In genomic region chr7:144513332-144513731, GRCh38 we compare ENCODE assay signal across 8 cellular contexts.
DNase-seq lines count a peak whose midpoint lies in the region; ATAC-seq, FAIRE-seq and TF ChIP-seq lines count a peak whose summit lies in the region.

No MANE protein-coding gene starts in this region.

- intact Hi-C loops in head of caudate nucleus (cut with DNase I) = no loop called here

- peak; percentile 53 for ATAC-seq in HG03139 (IDR thresholded peaks at IDR 0.05; ENCODE audit: unreplicated experiment)
- ATAC-seq in HG03097 (IDR thresholded peaks at IDR 0.05; ENCODE audit: low FRiP score, unreplicated experiment) = no peak
- ATAC-seq in GM19035 (IDR thresholded peaks at IDR 0.05; ENCODE audit: unreplicated experiment) = no peak

- TF ChIP-seq CTCF in D721Med (IDR thresholded peaks at IDR 0.05; ENCODE audit: insufficient read depth, missing control alignments) = peak; percentile 91

- DNase-seq in D721Med (ENCODE audit: insufficient read length, low spot score) (no peak), OCI-M1 (lab: John Stamatoyannopoulos, UW) (peak; percentile 80), head of caudate nucleus (peak in 26 of 42 donors; percentile 13 to 83 (median 38)), mucosa of gallbladder (ENCODE audit: low spot score) (no peak), NCI-H2029 (lab: John Stamatoyannopoulos, UW) (no peak)

- FAIRE-seq in D721Med (lab: Jason Lieb, UNC) = peak; percentile 72

Comparison
In these comparisons a context has a peak if more than half of its experiments do, and no peak if none do; other contexts are left out.
1. DNase-seq: peak in OCI-M1 (single experiment) and head of caudate nucleus (26 of 42); none in D721Med (single experiment), mucosa of gallbladder (single experiment) and NCI-H2029 (single experiment).